In genomic region chr9:1421436-1421835, GRCh38 we compare ENCODE assay signal across 30 cellular contexts.
"Had no signal": no experiment of that assay in that cellular context is flagged by ENCODE, and none has a peak within 500 bp of the region (broad histone marks: within the 10 kb centered on the region; RNA-seq: fewer than 3 reads in every experiment).

No MANE protein-coding gene starts in this region.

- H3K9me3 ChIP-seq: lower lobe of right lung, neutrophil, prostate gland, suprapubic skin, thoracic aorta, tibial artery, uterus had no signal

- H3K27ac Mint-ChIP-seq: natural killer cell; nephron progenitor cell; neural progenitor cell; stimulated activated naive CD8-positive, alpha-beta T cell treated with anti-CD3 and anti-CD28 coated beads, Interleukin-15, Interleukin-2, amounts not matched to agents 100 ng/mL and 50 ng/mL, for 24 hours; type B pancreatic cell had no signal

- H3K9ac ChIP-seq: neural progenitor cell, parathyroid adenoma had no signal

- H3K4me1 ChIP-seq: lower lobe of right lung, neural progenitor cell, prostate gland, suprapubic skin, tibial artery, uterus had no signal

- H3K4me3 Mint-ChIP-seq: natural killer cell; nephron progenitor cell; neural progenitor cell; stimulated activated naive CD8-positive, alpha-beta T cell treated with anti-CD3 and anti-CD28 coated beads, Interleukin-15, Interleukin-2, amounts not matched to agents 100 ng/mL and 50 ng/mL, for 24 hours; type B pancreatic cell had no signal

- H3K4me3 ChIP-seq: lower lobe of right lung, neural progenitor cell, prostate gland, skin epidermis, suprapubic skin, thoracic aorta, tibial artery, uterus had no signal

- H3K27me3 Mint-ChIP-seq: type B pancreatic cell had no signal

- ATAC-seq: left cardiac atrium, left lobe of liver, lower lobe of right lung, natural killer cell, right cardiac atrium, sciatic nerve had no signal

- H3K4me1 Mint-ChIP-seq: natural killer cell, nephron progenitor cell, neural progenitor cell had no signal

- DNase-seq: hippocampal formation; kidney glomerular epithelial cell; left cardiac atrium; lower lobe of right lung; mammary epithelial cell; mesenchymal stem cell; natural killer cell; nephron progenitor cell; occipital lobe; retina; right cardiac atrium; stimulated activated CD4-positive, alpha-beta T cell treated with anti-CD3 and anti-CD28 coated beads, Interleukin-12 subunit alpha, Interleukin-12 subunit beta, amount 100 ng/mL, for 4 hours; stimulated activated CD4-positive, alpha-beta T cell treated with anti-CD3 and anti-CD28 coated beads, Interleukin-15, amount 100 ng/mL, for 24 hours; stimulated activated CD4-positive, alpha-beta T cell treated with anti-CD3 and anti-CD28 coated beads, Interleukin-2, amount 100 ng/mL, for 24 hours; stimulated activated CD4-positive, alpha-beta T cell treated with anti-CD3 and anti-CD28 coated beads, Interleukin-4, amount 100 ng/mL, for 1 hour; stimulated activated naive CD4-positive, alpha-beta T cell; tibial artery; uterus had no signal

- FAIRE-seq: keratinocyte had no signal

- H3K27me3 ChIP-seq: neural progenitor cell, neutrophil, suprapubic skin, tibial artery, uterus had no signal

- H3K4me2 ChIP-seq: neural progenitor cell had no signal

- H2AFZ ChIP-seq: neural progenitor cell, parathyroid adenoma had no signal

- H3K36me3 ChIP-seq: lower lobe of right lung, neural progenitor cell, neutrophil, prostate gland, suprapubic skin, thoracic aorta, tibial artery, uterus had no signal

- H3K79me2 ChIP-seq: parathyroid adenoma had no signal

- H3K36me3 Mint-ChIP-seq: natural killer cell, neural progenitor cell, type B pancreatic cell had no signal

- H3K27ac ChIP-seq: lower lobe of right lung, neural progenitor cell, neutrophil, parathyroid adenoma, prostate gland, skin epidermis, suprapubic skin, thoracic aorta, tibial artery, uterus had no signal
